Comparison of ENCODE assay signal across 10 cellular contexts in genomic region chr3:23612296-23612891, GRCh38.
DNase-seq lines count a peak whose midpoint lies in the region; ATAC-seq, FAIRE-seq and TF ChIP-seq lines count a peak whose summit lies in the region.
"Had no signal": no experiment of that assay in that cellular context is flagged by ENCODE, and none has a peak within 500 bp of the region (broad histone marks: within the 10 kb centered on the region; RNA-seq: fewer than 3 reads in every experiment).

No MANE protein-coding gene starts in this region.

- 32 to 49% methylated on average over 9 to 15 of the region's 15 CpGs for WGBS in transverse colon (ENCODE audit: low coverage in 1 of 2), 2 donors

- no peaks in the 10 kb centered on the region for H3K27me3 ChIP-seq in transverse colon

- peak overlapping the region; percentile 45 to 77 (median 68) for H3K27ac ChIP-seq in transverse colon
- H3K27ac ChIP-seq: WERI-Rb-1 had no signal

- no peak for FAIRE-seq in HTR-8/SVneo (lab: Jason Lieb, UNC)

- POLR2A ChIA-PET in activated CD4-positive, alpha-beta T cell treated with anti-CD3 and anti-CD28 coated beads for 36 hours (lab: Charles Lee) = no interaction called here

- no peak for TF ChIP-seq POLR2A in transverse colon (IDR thresholded peaks at IDR 0.05)

- H3K36me3 Mint-ChIP-seq in chondrocyte (ENCODE audit: low read depth) (peaks cover 2% of the 10 kb centered on the region), memory B cell (peaks cover 3% of the 10 kb centered on the region)
- H3K36me3 Mint-ChIP-seq in activated CD4-positive, alpha-beta T cell treated with anti-CD3 and anti-CD28 coated beads for 36 hours (ENCODE audit: low read depth) = no peaks in the 10 kb centered on the region

- no peaks in the 10 kb centered on the region for H3K36me3 ChIP-seq in transverse colon
- H3K36me3 ChIP-seq: WERI-Rb-1 had no signal

- TF ChIP-seq CTCF in chondrocyte (IDR thresholded peaks at IDR 0.05) (no peak), transverse colon (IDR thresholded peaks at IDR 0.05) (peak in 1 of 5 experiments; percentile 10)

- H3K9me3 Mint-ChIP-seq in chondrocyte (ENCODE audit: low read depth) = peaks cover 4% of the 10 kb centered on the region
- no peaks in the 10 kb centered on the region for H3K9me3 Mint-ChIP-seq in memory B cell
- H3K9me3 Mint-ChIP-seq in activated CD4-positive, alpha-beta T cell treated with anti-CD3 and anti-CD28 coated beads for 36 hours (ENCODE audit: low read depth) = peaks cover 5% of the 10 kb centered on the region

- no peaks in the 10 kb centered on the region for H3K9me3 ChIP-seq in transverse colon

- in situ Hi-C loops in transverse colon (cut with MboI; ENCODE audit: low pct_ligation_motif_present in 1 of 4, low pct_unique_long_range_greater_than_20kb in 1 of 4, low sequenced_read_pairs in 3 of 4) = no loop called here

- ATAC-seq in memory B cell (ENCODE audit: low read depth) (no peak), GM21737 (IDR thresholded peaks at IDR 0.05; ENCODE audit: unreplicated experiment) (no peak)
- no peak for ATAC-seq in activated CD4-positive, alpha-beta T cell treated with anti-CD3 and anti-CD28 coated beads for 36 hours

- no peak for TF ChIP-seq EP300 in transverse colon (IDR thresholded peaks at IDR 0.05; ENCODE audit: low read depth)

- no peaks in the 10 kb centered on the region for H3K27me3 Mint-ChIP-seq in chondrocyte (ENCODE audit: low read depth)
- no peaks in the 10 kb centered on the region for H3K27me3 Mint-ChIP-seq in memory B cell
- no peaks in the 10 kb centered on the region for H3K27me3 Mint-ChIP-seq in activated CD4-positive, alpha-beta T cell treated with anti-CD3 and anti-CD28 coated beads for 36 hours

- intact Hi-C loops in transverse colon (cut with DNase I; ENCODE audit: low total_unique reads) = no loop called here
- intact Hi-C loops in activated CD4-positive, alpha-beta T cell treated with anti-CD3 and anti-CD28 coated beads for 36 hours (cut with DNase I, micrococcal nuclease) = no loop called here

- H3K4me3 Mint-ChIP-seq in chondrocyte (ENCODE audit: unreplicated experiment) = peak overlapping the region; percentile 7
- peak overlapping the region; percentile 64 for H3K4me3 Mint-ChIP-seq in memory B cell
- H3K4me3 Mint-ChIP-seq in activated CD4-positive, alpha-beta T cell treated with anti-CD3 and anti-CD28 coated beads for 36 hours = no peak overlapping the region

- DNase-seq in HTR-8/SVneo (ENCODE audit: insufficient read length, low spot score) (peak; percentile 36), chondrocyte (ENCODE audit: low spot score) (no peak), memory B cell (ENCODE audit: low spot score in 2 of 2) (no peak), transverse colon (peak; percentile 31), NK-92 (lab: John Stamatoyannopoulos, UW; ENCODE audit: unreplicated experiment) (no peak)
- no peak for DNase-seq in NK-92 treated with Interleukin-12 subunit alpha and Interleukin-12 subunit beta, amount 100 ng/mL, for 24 hours (lab: John Stamatoyannopoulos, UW)
- no peak for DNase-seq in activated CD4-positive, alpha-beta T cell treated with anti-CD3 and anti-CD28 coated beads for 36 hours
- DNase-seq: NCI-H2107, WERI-Rb-1 had no signal

- H3K4me3 ChIP-seq in transverse colon = peak overlapping the region in 2 of 4 donors; percentile 10 to 17

- CTCF ChIA-PET in activated CD4-positive, alpha-beta T cell treated with anti-CD3 and anti-CD28 coated beads for 36 hours (lab: Charles Lee) = interaction anchor here (0.6 kb wide), 1 partner anchor 1570 kb away, joined by 3 read pairs; no protein-coding TSS in a partner anchor

- peaks cover 16% of the 10 kb centered on the region for H3K4me1 Mint-ChIP-seq in chondrocyte (ENCODE audit: low read depth)
- peaks cover 17% of the 10 kb centered on the region for H3K4me1 Mint-ChIP-seq in memory B cell
- H3K4me1 Mint-ChIP-seq in activated CD4-positive, alpha-beta T cell treated with anti-CD3 and anti-CD28 coated beads for 36 hours = peaks cover 11% of the 10 kb centered on the region

- H3K27ac Mint-ChIP-seq in chondrocyte (ENCODE audit: unreplicated experiment) = peak overlapping the region; percentile 78
- H3K27ac Mint-ChIP-seq in memory B cell = peak overlapping the region; percentile 48
- no peak overlapping the region for H3K27ac Mint-ChIP-seq in activated CD4-positive, alpha-beta T cell treated with anti-CD3 and anti-CD28 coated beads for 36 hours

- peaks cover 8 to 26% (median 19%) of the 10 kb centered on the region in 4 donors for H3K4me1 ChIP-seq in transverse colon

Comparison
In these comparisons a context has a peak if more than half of its experiments do, and no peak if none do; other contexts are left out.
1. DNase-seq: peak in HTR-8/SVneo (single experiment) and transverse colon (single experiment); none in chondrocyte (single experiment), memory B cell (0 of 2), NK-92 treated with Interleukin-12 subunit alpha and Interleukin-12 subunit beta, amount 100 ng/mL, for 24 hours (single experiment), activated CD4-positive, alpha-beta T cell treated with anti-CD3 and anti-CD28 coated beads for 36 hours (single experiment) and NK-92 (single experiment).